Comparison of ENCODE assay signal across 17 cellular contexts in the genomic region with DNA sequence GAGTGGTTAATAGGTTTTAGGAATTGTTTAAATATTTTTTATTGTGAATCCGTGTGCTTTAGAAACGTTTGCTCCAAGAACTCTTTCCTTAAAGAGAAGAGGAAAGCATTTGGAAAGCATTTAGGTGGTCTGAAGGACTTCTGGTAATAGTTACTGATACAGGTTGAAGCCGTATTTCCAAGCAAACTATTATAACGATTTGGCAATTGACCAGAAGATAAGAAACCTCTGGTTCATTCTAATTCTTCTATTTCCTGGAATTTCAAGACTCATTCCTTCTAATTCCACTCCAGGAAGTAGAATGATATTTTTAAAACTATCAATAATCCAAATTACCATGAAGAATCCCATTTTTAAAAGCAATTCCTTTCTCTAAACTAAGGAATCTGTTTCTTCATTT.
A peak's percentile ranks its signal among the peaks of the same experiment; 100 is the strongest.
DNase-seq lines count a peak whose midpoint lies in the region; ATAC-seq and TF ChIP-seq lines count a peak whose summit lies in the region.
"Had no signal": no experiment of that assay in that cellular context is flagged by ENCODE, and none has a peak within 500 bp of the region (broad histone marks: within the 10 kb centered on the region; RNA-seq: fewer than 3 reads in every experiment).

No MANE protein-coding gene starts in this region.

- H2AK9ac ChIP-seq in IMR-90 (replicated peaks; ENCODE audit: low read depth, low read length, poor library complexity) = no peak overlapping the region

- no peak overlapping the region for H2BK15ac ChIP-seq in IMR-90 (ENCODE audit: low read depth, low read length)

- no peak overlapping the region for H2AK5ac ChIP-seq in IMR-90 (ENCODE audit: low read depth, low read length)

- H3K9me1 ChIP-seq in IMR-90 (ENCODE audit: insufficient read depth, low read length) = peaks cover 3% of the 10 kb centered on the region; the same call in 1 of the 2 replicates

- dilution Hi-C loops in IMR-90 (cut with HindIII; ENCODE audit: low sequenced_read_pairs, unreplicated experiment) (no loop called here), mammary epithelial cell (cut with HindIII; ENCODE audit: low sequenced_read_pairs) (no loop called here)

- H4K5ac ChIP-seq in IMR-90 (ENCODE audit: low read depth, low read length) = no peak overlapping the region

- BruUV-seq in IMR-90 (replicated peaks; lab: Mats Ljungman, UMichigan) (no TSS peak), mammary epithelial cell (replicated peaks; lab: Mats Ljungman, UMichigan) (no TSS peak)

- H3K79me1 ChIP-seq in IMR-90 (ENCODE audit: low read depth in 1 of 2, low read length in 2 of 2) = no peaks in the 10 kb centered on the region

- H3K4me2 ChIP-seq in IMR-90 (ENCODE audit: low read depth, low read length) (no peak overlapping the region), mammary epithelial cell (ENCODE audit: insufficient read depth, low read depth, low read length) (no peak overlapping the region), osteoblast (ENCODE audit: insufficient read depth, low read length) (no peak overlapping the region)

- no peak overlapping the region for H3K56ac ChIP-seq in IMR-90 (ENCODE audit: extremely low read depth, insufficient read depth, low read length)

- POLR2A ChIA-PET in IMR-90 (lab: Charles Lee; ENCODE audit: unreplicated experiment) = no interaction called here

- H4K8ac ChIP-seq in IMR-90 (ENCODE audit: low read depth in 2 of 2, low read length in 2 of 2) = 0 out of 4 replicates have a peak overlapping the region, but pooled peaks of 1 of the 2 experiments have one; percentile 53

- peak overlapping the region; percentile 96 for H3K27ac ChIP-seq in ACC112 (ENCODE audit: low read depth, low read length)
- H3K27ac ChIP-seq in IMR-90 (ENCODE audit: insufficient read depth, low read length) = no peak overlapping the region
- peak overlapping the region; percentile 66 for H3K27ac ChIP-seq in mammary epithelial cell (ENCODE audit: insufficient read depth, low read depth, low read length)
- peak overlapping the region; percentile 90 for H3K27ac ChIP-seq in osteoblast (ENCODE audit: low read depth, low read length)
- H3K27ac ChIP-seq in psoas muscle = no peak overlapping the region
- no peak overlapping the region for H3K27ac ChIP-seq in uterus
- H3K27ac ChIP-seq: gastroesophageal sphincter, prostate gland had no signal

- no peak for TF ChIP-seq RAD21 in IMR-90 (IDR thresholded peaks at IDR 0.05; ENCODE audit: low read length)

- peak overlapping the region; percentile 10; the same call in 1 of the 2 replicates for H3K14ac ChIP-seq in IMR-90 (replicated peaks; ENCODE audit: low read depth, low read length)

- H3K36me3 ChIP-seq in ACC112 (ENCODE audit: insufficient read depth, low read length) (no peaks in the 10 kb centered on the region), IMR-90 (ENCODE audit: control insufficient read depth, insufficient read depth, low read length) (no peaks in the 10 kb centered on the region), mammary epithelial cell (ENCODE audit: insufficient read depth, low read length) (no peaks in the 10 kb centered on the region), osteoblast (ENCODE audit: insufficient read depth, low read length) (no peaks in the 10 kb centered on the region), psoas muscle (ENCODE audit: insufficient read depth in 1 of 2, low read depth in 1 of 2) (no peaks in the 10 kb centered on the region), uterus (no peaks in the 10 kb centered on the region)
- H3K36me3 ChIP-seq: gastroesophageal sphincter, prostate gland had no signal

- H3K79me2 ChIP-seq in ACC112 (ENCODE audit: control insufficient read depth, insufficient read depth, low read length, unreplicated experiment) = no peaks in the 10 kb centered on the region
- no peaks in the 10 kb centered on the region for H3K79me2 ChIP-seq in mammary epithelial cell (ENCODE audit: insufficient read depth, low read length)
- H3K79me2 ChIP-seq in osteoblast (ENCODE audit: insufficient read depth, low read length) = no peaks in the 10 kb centered on the region

- no peak overlapping the region; the same call in 1 of the 2 replicates for H3K18ac ChIP-seq in IMR-90 (ENCODE audit: low read depth, low read length)

- H3K9ac ChIP-seq in IMR-90 (ENCODE audit: low read depth, low read length) = no peak overlapping the region
- no peak overlapping the region for H3K9ac ChIP-seq in mammary epithelial cell (ENCODE audit: insufficient read depth, low read length)

- H3K4me3 ChIP-seq in ACC112 (ENCODE audit: low read depth, low read length) (peak overlapping the region; percentile 41), IMR-90 (ENCODE audit: insufficient read depth, low read depth, low read length) (no peak overlapping the region), mammary epithelial cell (replicated peaks in 1 of 3; ENCODE audit: insufficient read depth in 1 of 3, low read depth in 2 of 3, low read length in 3 of 3) (no peak overlapping the region), osteoblast (ENCODE audit: insufficient read depth, low read length) (no peak overlapping the region), psoas muscle (no peak overlapping the region), uterus (no peak overlapping the region)
- H3K4me3 ChIP-seq: gastroesophageal sphincter, prostate gland had no signal

- H2BK120ac ChIP-seq in IMR-90 (ENCODE audit: low read depth, low read length) = peak overlapping the region; percentile 47; the same call in 1 of the 2 replicates

- TF ChIP-seq CTCF in IMR-90 (conservative IDR thresholded peaks at IDR 0.05; ENCODE audit: low read depth, low read length) (no peak), mammary epithelial cell (conservative IDR thresholded peaks at IDR 0.05 in 1 of 2, IDR thresholded peaks at IDR 0.05 in 1 of 2; ENCODE audit: extremely low read depth in 1 of 2, insufficient read depth in 1 of 2, low read depth in 1 of 2, low read length in 2 of 2) (no peak), osteoblast (IDR thresholded peaks at IDR 0.05; ENCODE audit: extremely low read depth, low read depth, low read length) (no peak), psoas muscle (IDR thresholded peaks at IDR 0.05) (no peak), uterus (IDR thresholded peaks at IDR 0.05) (no peak)

- WGBS in IMR-90 (ENCODE audit: extremely low coverage in 2 of 2, insufficient read length in 1 of 2), 2 experiments = 52% methylated on average over 2 of the region's 4 CpGs; no CpG with 5 or more reads in 1 of the 2 experiments
- WGBS in mammary epithelial cell (ENCODE audit: low coverage, missing lambda C conversion rate) = 96% methylated on average over 4 of the region's 4 CpGs
- WGBS in psoas muscle, 3 donors = 60 to 68% (median 61%) methylated on average over 4 of the region's 4 CpGs

- ATAC-seq in IMR-90 (ENCODE audit: low read depth) (no peak), GM18502 (IDR thresholded peaks at IDR 0.05; ENCODE audit: poor library complexity, unreplicated experiment) (no peak), psoas muscle (no peak)

- H2AFZ ChIP-seq in ACC112 (ENCODE audit: low read length, unreplicated experiment) (peak overlapping the region; percentile 39), IMR-90 (replicated peaks; ENCODE audit: low read length, poor library complexity) (no peak overlapping the region), mammary epithelial cell (ENCODE audit: low read depth, low read length) (no peak overlapping the region), osteoblast (ENCODE audit: low read length) (no peak overlapping the region)

- intact Hi-C loops in IMR-90 (cut with micrococcal nuclease) (no loop called here), mammary epithelial cell (cut with micrococcal nuclease) (loop anchor here (1.0 kb wide), 1 partner anchor 29 kb away; no protein-coding TSS in a partner anchor), psoas muscle (cut with DNase I) (no loop called here), uterus (cut with DNase I; ENCODE audit: low total_unique reads) (no loop called here)

- no peak for TF ChIP-seq POLR2A in IMR-90 (IDR thresholded peaks at IDR 0.05; ENCODE audit: low read depth, low read length)
- no peak for TF ChIP-seq POLR2A in uterus (IDR thresholded peaks at IDR 0.05)

- H3K4ac ChIP-seq in IMR-90 (ENCODE audit: low read depth, low read length) = peak overlapping the region; percentile 14; the same call in 1 of the 2 replicates

- CTCF ChIA-PET in IMR-90 (lab: Yijun Ruan, JAX) = no interaction called here
- CTCF ChIA-PET in mammary epithelial cell (lab: Charles Lee; ENCODE audit: low non-redundant PET) = interaction anchor here (0.6 kb wide), 1 partner anchor 58 kb away, joined by 16 read pairs; no protein-coding TSS in a partner anchor

- no peaks in the 10 kb centered on the region for H3K27me3 ChIP-seq in ACC112 (ENCODE audit: insufficient read depth, low read length)
- H3K27me3 ChIP-seq in IMR-90 (ENCODE audit: control insufficient read depth, insufficient read depth, low read length) = no peaks in the 10 kb centered on the region
- no peaks in the 10 kb centered on the region for H3K27me3 ChIP-seq in mammary epithelial cell (ENCODE audit: insufficient read depth, low read length)
- H3K27me3 ChIP-seq in osteoblast (ENCODE audit: insufficient read depth, low read length) = no peaks in the 10 kb centered on the region
- H3K27me3 ChIP-seq in psoas muscle (ENCODE audit: insufficient read depth in 3 of 3, low read length in 2 of 3) = no peaks in the 10 kb centered on the region
- no peaks in the 10 kb centered on the region for H3K27me3 ChIP-seq in uterus
- H3K27me3 ChIP-seq: gastroesophageal sphincter had no signal

- no peak overlapping the region for H4K91ac ChIP-seq in IMR-90 (ENCODE audit: insufficient read depth, low read depth, low read length)

- peaks cover 45% of the 10 kb centered on the region for H3K4me1 ChIP-seq in ACC112 (ENCODE audit: control insufficient read depth, insufficient read depth, low read length, unreplicated experiment)
- peaks cover 7% of the 10 kb centered on the region for H3K4me1 ChIP-seq in IMR-90 (ENCODE audit: control insufficient read depth, insufficient read depth, low read length)
- peaks cover 25% of the 10 kb centered on the region for H3K4me1 ChIP-seq in mammary epithelial cell (ENCODE audit: insufficient read depth, low read length)
- H3K4me1 ChIP-seq in osteoblast (ENCODE audit: insufficient read depth, low read length) = peaks cover 25% of the 10 kb centered on the region
- H3K4me1 ChIP-seq in psoas muscle = no peaks in the 10 kb centered on the region
- no peaks in the 10 kb centered on the region for H3K4me1 ChIP-seq in uterus
- H3K4me1 ChIP-seq: prostate gland had no signal

- in situ Hi-C loops in IMR-90 (cut with MboI; ENCODE audit: low sequenced_read_pairs) (no loop called here), mammary epithelial cell (cut with MboI; ENCODE audit: low sequenced_read_pairs in 2 of 2) (no loop called here)

- H2BK20ac ChIP-seq in IMR-90 (ENCODE audit: low read depth, low read length) = peak overlapping the region; percentile 45; the same call in 1 of the 2 replicates

- DNase-seq in IMR-90 (no peak), mammary epithelial cell (no peak), osteoblast (ENCODE audit: insufficient read length, low spot score, missing footprints) (no peak), SHP77 (lab: John Stamatoyannopoulos, UW) (no peak), psoas muscle (no peak), uterus (no peak)
- DNase-seq: activated CD4-positive, CD25-positive, alpha-beta regulatory T cell; activated naive CD8-positive, alpha-beta T cell treated with anti-CD3 and anti-CD28 coated beads, Interleukin-2, amount 10 ng/mL, durations not matched to agents 7 days and 5 days; activated T-cell treated with anti-CD3 and anti-CD28 coated beads, Interleukin-2, amount 50 U/mL, for 72 hours; cortex of kidney; NCI-H2029 treated with DMSO at 0.1 percent for 48 hours; NCI-H510A treated with DMSO at 0.1 percent for 48 hours; Right ventricle myocardium superior had no signal

- H2BK5ac ChIP-seq in IMR-90 (ENCODE audit: low read depth, low read length, poor library complexity, severe bottlenecking) = peak overlapping the region; percentile 39

- no peaks in the 10 kb centered on the region for H4K20me1 ChIP-seq in IMR-90 (ENCODE audit: insufficient read depth, low read length)
- no peaks in the 10 kb centered on the region for H4K20me1 ChIP-seq in mammary epithelial cell (ENCODE audit: insufficient read depth, low read length)
- no peaks in the 10 kb centered on the region for H4K20me1 ChIP-seq in osteoblast (ENCODE audit: insufficient read depth, low read length)

- H3K9me3 ChIP-seq in IMR-90 (ENCODE audit: control insufficient read depth, insufficient read depth, low read length) = no peaks in the 10 kb centered on the region
- H3K9me3 ChIP-seq in mammary epithelial cell (replicated peaks; ENCODE audit: insufficient read depth, low read length) = no peaks in the 10 kb centered on the region
- no peaks in the 10 kb centered on the region for H3K9me3 ChIP-seq in osteoblast (ENCODE audit: low read depth, low read length)
- no peaks in the 10 kb centered on the region for H3K9me3 ChIP-seq in psoas muscle
- H3K9me3 ChIP-seq in uterus = no peaks in the 10 kb centered on the region
- H3K9me3 ChIP-seq: gastroesophageal sphincter, prostate gland had no signal

- H3K23ac ChIP-seq in IMR-90 (ENCODE audit: low read depth, low read length) = no peak overlapping the region

Comparison
In these comparisons a context has a peak if more than half of its experiments do, and no peak if none do; other contexts are left out.
1. H3K27ac ChIP-seq: peak in ACC112 (single experiment), mammary epithelial cell (single experiment) and osteoblast (single experiment); none in IMR-90 (single experiment), psoas muscle (single experiment) and uterus (0 of 2).